Comparison of ENCODE assay signal across 8 cellular contexts in the genomic region with DNA sequence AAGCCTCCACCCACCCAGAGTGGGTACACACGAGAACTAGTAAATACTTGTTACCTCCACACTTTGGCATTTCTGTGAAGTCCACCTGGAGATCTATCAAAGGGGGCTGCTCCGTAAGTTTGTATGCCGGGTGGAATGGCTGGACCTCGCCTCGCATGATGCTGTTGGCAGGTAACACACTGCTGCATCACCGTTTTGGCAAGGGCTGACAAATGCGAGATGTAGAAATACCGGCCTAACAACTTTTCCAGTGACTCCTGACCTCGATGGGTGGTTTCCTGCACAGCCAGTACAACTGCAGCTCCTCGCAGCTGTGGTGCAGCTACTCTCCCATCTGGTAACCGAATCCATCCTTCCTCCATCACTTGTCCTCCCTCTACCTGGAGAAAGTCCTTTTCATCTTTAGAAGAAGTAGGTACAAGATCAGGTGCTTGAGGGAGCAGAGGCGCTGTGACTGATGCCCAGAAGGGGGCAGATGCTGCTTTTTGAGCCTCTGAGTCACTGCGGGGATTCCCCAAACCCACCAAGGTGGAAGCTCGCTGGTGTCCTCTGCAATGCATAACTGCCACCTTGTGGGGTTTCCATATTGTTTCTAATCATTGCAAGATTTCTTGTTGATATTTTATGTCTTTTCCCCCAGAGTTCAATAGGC. TPM values are rescaled to one million over a fixed set of nuclear protein-coding genes. Genes with fewer than 3 reads are reported as not detected.
DNase-seq lines count a peak whose midpoint lies in the region; TF ChIP-seq lines count a peak whose summit lies in the region.
"Not testable (repeated sequence)": the region's sequence is repeated elsewhere in the genome, so short reads cannot be mapped to it uniquely, and the experiment has no call there.

No MANE protein-coding gene starts in this region.

- BruUV-seq in Calu3 (replicated peaks; lab: Mats Ljungman, UMichigan) = not testable (repeated sequence)

- not testable (repeated sequence) for H3K4me3 Mint-ChIP-seq in Calu3 (ENCODE audit: low read depth, unreplicated experiment); activated CD4-positive, alpha-beta memory T cell treated with anti-CD3 and anti-CD28 coated beads for 36 hours; activated naive CD4-positive, alpha-beta T cell treated with anti-CD3 and anti-CD28 coated beads for 36 hours

- not testable (repeated sequence) for H3K4me1 ChIP-seq in OCI-LY3 (ENCODE audit: low read length)

- H3K9me3 Mint-ChIP-seq in Calu3 (ENCODE audit: low read depth, unreplicated experiment); activated naive CD4-positive, alpha-beta T cell treated with anti-CD3 and anti-CD28 coated beads for 36 hours: not testable (repeated sequence)
- peaks cover 15% of the 10 kb centered on the region for H3K9me3 Mint-ChIP-seq in activated CD4-positive, alpha-beta memory T cell treated with anti-CD3 and anti-CD28 coated beads for 36 hours

- H3K36me3 Mint-ChIP-seq in Calu3 (ENCODE audit: insufficient read depth, unreplicated experiment); activated CD4-positive, alpha-beta memory T cell treated with anti-CD3 and anti-CD28 coated beads for 36 hours; activated naive CD4-positive, alpha-beta T cell treated with anti-CD3 and anti-CD28 coated beads for 36 hours (ENCODE audit: low read depth): not testable (repeated sequence)

- POLR2A ChIA-PET in activated CD4-positive, alpha-beta memory T cell treated with anti-CD3 and anti-CD28 coated beads for 36 hours (lab: Charles Lee) = not testable (repeated sequence)

- H4K20me1 ChIP-seq in OCI-LY3 (ENCODE audit: insufficient read depth, low read length) = not testable (repeated sequence)

- H3K27ac ChIP-seq in OCI-LY3 (ENCODE audit: low read length) = not testable (repeated sequence)

- intact Hi-C loops in Calu3 (cut with micrococcal nuclease; ENCODE audit: unreplicated experiment); activated naive CD4-positive, alpha-beta T cell treated with anti-CD3 and anti-CD28 coated beads for 36 hours (cut with micrococcal nuclease): not testable (repeated sequence)
- intact Hi-C loops in activated CD4-positive, alpha-beta memory T cell treated with anti-CD3 and anti-CD28 coated beads for 36 hours (cut with micrococcal nuclease) = loop anchor here (5.0 kb wide), 1 partner anchor 39 kb away; a partner anchor contains a TSS

- not testable (repeated sequence) for H3K27me3 Mint-ChIP-seq in Calu3 (ENCODE audit: unreplicated experiment)
- peaks cover 18% of the 10 kb centered on the region for H3K27me3 Mint-ChIP-seq in activated CD4-positive, alpha-beta memory T cell treated with anti-CD3 and anti-CD28 coated beads for 36 hours
- H3K27me3 Mint-ChIP-seq in activated naive CD4-positive, alpha-beta T cell treated with anti-CD3 and anti-CD28 coated beads for 36 hours (ENCODE audit: low read depth) = peaks cover 26% of the 10 kb centered on the region

- H3K4me3 ChIP-seq in HFF-Myc (replicated peaks; ENCODE audit: low read depth, low read length); OCI-LY3 (ENCODE audit: low read length): not testable (repeated sequence)

- not testable (repeated sequence) for H2AFZ ChIP-seq in OCI-LY3 (ENCODE audit: low read depth, low read length)

- not testable (repeated sequence) for H3K36me3 ChIP-seq in OCI-LY3 (replicated peaks; ENCODE audit: low read depth, low read length)

- H3K4me1 Mint-ChIP-seq in Calu3 (ENCODE audit: low read depth, unreplicated experiment) = peaks cover 39% of the 10 kb centered on the region
- not testable (repeated sequence) for H3K4me1 Mint-ChIP-seq in activated CD4-positive, alpha-beta memory T cell treated with anti-CD3 and anti-CD28 coated beads for 36 hours (ENCODE audit: low read depth); activated naive CD4-positive, alpha-beta T cell treated with anti-CD3 and anti-CD28 coated beads for 36 hours (ENCODE audit: low read depth)

- not testable (repeated sequence) for H3K27me3 ChIP-seq in OCI-LY3 (ENCODE audit: low read depth, low read length)

- peak; percentile 75 for DNase-seq in Calu3
- not testable (repeated sequence) for DNase-seq in HFF-Myc (ENCODE audit: extremely low read depth, low read depth)
- peak; percentile 74 for DNase-seq in activated CD4-positive, alpha-beta memory T cell treated with anti-CD3 and anti-CD28 coated beads for 36 hours
- DNase-seq in activated naive CD4-positive, alpha-beta T cell treated with anti-CD3 and anti-CD28 coated beads for 36 hours = peak; percentile 67
- peak; percentile 26 for DNase-seq in glomerular visceral epithelial cell (ENCODE audit: extremely low spot score)
- peak; percentile 24 to 38 (median 34) for DNase-seq in stimulated activated CD4-positive, alpha-beta T cell treated with anti-CD3 and anti-CD28 coated beads, Interleukin-12 subunit alpha, Interleukin-12 subunit beta, amount 100 ng/mL, for 48 hours (ENCODE audit: low read depth in 2 of 3, low spot score in 1 of 3)
- DNase-seq in stimulated activated CD8-positive, alpha-beta memory T cell treated with anti-CD3 and anti-CD28 coated beads, Interleukin-7, amount 100 ng/mL, for 24 hours (ENCODE audit: low read depth) = peak; percentile 30

- H3K9me3 ChIP-seq in OCI-LY3 (ENCODE audit: insufficient read depth, low read length) = not testable (repeated sequence)

- H3K27ac Mint-ChIP-seq in Calu3 (ENCODE audit: unreplicated experiment) = peak overlapping the region; percentile 66
- H3K27ac Mint-ChIP-seq in activated CD4-positive, alpha-beta memory T cell treated with anti-CD3 and anti-CD28 coated beads for 36 hours; activated naive CD4-positive, alpha-beta T cell treated with anti-CD3 and anti-CD28 coated beads for 36 hours: not testable (repeated sequence)

- CTCF ChIA-PET in Calu3 (lab: Charles Lee) = interaction anchor here (0.8 kb wide), 1 partner anchor 27 kb away, joined by 4 read pairs; no protein-coding TSS in a partner anchor
- CTCF ChIA-PET in activated CD4-positive, alpha-beta memory T cell treated with anti-CD3 and anti-CD28 coated beads for 36 hours (lab: Charles Lee) = interaction anchor here (0.6 to 1.1 kb wide), 3 partner anchors 30 to 989 kb away, joined by 3 read pairs; no protein-coding TSS in a partner anchor
- CTCF ChIA-PET in activated naive CD4-positive, alpha-beta T cell treated with anti-CD3 and anti-CD28 coated beads for 36 hours (lab: Charles Lee) = not testable (repeated sequence)

- H3K9ac ChIP-seq in OCI-LY3 (ENCODE audit: low read length) = not testable (repeated sequence)

- H3K79me2 ChIP-seq in OCI-LY3 (ENCODE audit: low read length) = not testable (repeated sequence)

- not testable (repeated sequence) for TF ChIP-seq CTCF in Calu3 (IDR thresholded peaks at IDR 0.05; ENCODE audit: unreplicated experiment)
- peak; percentile 26 for TF ChIP-seq CTCF in HFF-Myc (IDR thresholded peaks at IDR 0.05; ENCODE audit: low read depth, low read length, missing control alignments)
- TF ChIP-seq CTCF in OCI-LY3 (IDR thresholded peaks at IDR 0.05; ENCODE audit: low read depth, low read length) = peak; percentile 42; the same call in 1 of the 2 replicates

- not testable (repeated sequence) for H3K4me2 ChIP-seq in OCI-LY3 (ENCODE audit: low read length)

RNA-seq across cellular contexts. Expression of a gene that starts 40.9 kb away (rescaled TPM):
- 32.1 and 35.1 TPM in 2 replicates for total RNA-seq in Calu3 (2022)
- total RNA-seq in activated CD4-positive, alpha-beta memory T cell treated with anti-CD3 and anti-CD28 coated beads for 36 hours = 1 to 10 TPM; 3.5 to 4.9 TPM
- under 1 TPM; 0.29 to 0.32 TPM for total RNA-seq in activated naive CD4-positive, alpha-beta T cell treated with anti-CD3 and anti-CD28 coated beads for 36 hours
